Comparison of ENCODE assay signal across 18 cellular contexts in genomic region chr6:68990313-68990712, GRCh38.
"Had no signal": no experiment of that assay in that cellular context is flagged by ENCODE, and none has a peak within 500 bp of the region (broad histone marks: within the 10 kb centered on the region; RNA-seq: fewer than 3 reads in every experiment).

No MANE protein-coding gene starts in this region.

- DNase-seq: activated CD4-positive, alpha-beta T cell treated with anti-CD3 and anti-CD28 coated beads, Interleukin-2, amount 50 U/mL, for 1 hour; activated CD4-positive, CD25-positive, alpha-beta regulatory T cell treated with anti-CD3 and anti-CD28 coated beads, Interleukin-2, amount 50 U/mL, for 72 hours; activated CD8-positive, alpha-beta memory T cell treated with anti-CD3 and anti-CD28 coated beads, Interleukin-2, amount 50 U/mL, for 4 hours; activated naive CD4-positive, alpha-beta T cell treated with anti-CD3 and anti-CD28 coated beads for 36 hours; activated T-cell treated with anti-CD3 and anti-CD28 coated beads, Interleukin-2, amount 50 U/mL, for 4 hours; anterior cingulate cortex; central memory CD4-positive, alpha-beta T cell; colonic mucosa; foreskin keratinocyte; glutamatergic neuron; hypothalamus; mammary epithelial cell; midbrain; nephron progenitor cell; nucleus accumbens; posterior cingulate gyrus; stimulated activated naive CD4-positive, alpha-beta T cell had no signal

- ATAC-seq: activated T-cell treated with anti-CD3 and anti-CD28 coated beads, Interleukin-2, amount 50 U/mL, for 4 hours; foreskin keratinocyte; left lobe of liver had no signal
